ENCODE assay signal across 11 cellular contexts in the genomic region with DNA sequence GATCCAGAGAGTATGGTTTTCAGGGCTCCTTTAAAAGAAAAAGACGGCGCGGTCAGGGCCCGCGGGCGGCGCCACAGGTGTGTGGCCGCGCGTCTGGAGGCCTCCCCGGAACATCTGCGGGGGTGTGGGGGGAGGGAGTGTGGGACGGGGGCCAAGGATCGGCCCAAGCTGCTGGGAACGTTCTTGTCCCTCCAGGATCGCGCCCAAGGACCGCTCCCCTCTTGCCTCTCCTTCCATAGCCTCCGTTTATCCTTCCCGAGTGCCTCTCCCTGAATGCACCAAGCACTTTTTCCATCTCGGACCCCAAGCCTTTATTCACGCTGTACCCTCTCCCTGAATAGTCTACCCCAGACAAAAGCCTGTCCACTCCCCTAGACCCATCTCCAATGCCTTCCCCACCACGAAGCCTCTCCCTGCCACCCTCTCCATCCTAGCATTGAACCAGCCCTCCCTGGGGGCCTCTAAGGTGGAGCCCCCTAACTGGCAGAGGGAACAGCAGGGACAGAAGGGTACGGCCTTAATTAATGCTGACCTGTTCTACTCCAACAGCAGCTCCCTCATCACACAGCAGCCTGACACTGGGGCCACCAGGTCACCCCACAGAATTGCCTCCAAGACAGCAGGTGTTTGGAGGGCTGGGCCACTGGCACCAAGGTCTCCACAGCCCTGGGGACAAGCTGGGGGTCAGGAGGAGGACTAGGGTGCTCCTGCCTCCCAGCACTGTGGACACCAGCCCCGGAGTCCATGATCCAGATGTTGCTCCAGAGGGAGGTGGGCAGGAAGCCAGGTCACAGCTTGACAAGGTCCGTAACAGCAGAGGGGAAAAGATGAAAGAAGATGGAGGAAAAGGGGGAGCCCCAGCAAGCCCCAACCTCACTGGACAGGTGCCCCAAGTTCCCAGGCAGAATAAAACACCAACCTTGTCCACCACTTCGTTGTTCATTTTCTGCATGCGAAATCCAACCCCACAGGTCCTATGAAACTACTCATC. TPM values are rescaled to one million over a fixed set of nuclear protein-coding genes. Genes with fewer than 3 reads are reported as not detected.
DNase-seq lines count a peak whose midpoint lies in the region; ATAC-seq and TF ChIP-seq lines count a peak whose summit lies in the region.
"Had no signal": no experiment of that assay in that cellular context is flagged by ENCODE, and none has a peak within 500 bp of the region (broad histone marks: within the 10 kb centered on the region; RNA-seq: fewer than 3 reads in every experiment).

No MANE protein-coding gene starts in this region.

- peaks cover 11% of the 10 kb centered on the region for H3K4me1 Mint-ChIP-seq in central memory CD8-positive, alpha-beta T cell
- H3K4me1 Mint-ChIP-seq in naive B cell, result peaks cover 48 to 61% (median 55%) of the 10 kb centered on the region in 3 donors
- H3K4me1 Mint-ChIP-seq: activated naive CD4-positive, alpha-beta T cell treated with anti-CD3 and anti-CD28 coated beads, Interleukin-2, amount 50 U/mL, for 24 hours had no signal

- H3K36me3 ChIP-seq in A673 (ENCODE audit: insufficient read depth, low read length, poor library complexity, severe bottlenecking), result no peaks in the 10 kb centered on the region

- no TSS peak for BruUV-seq in A673 (replicated peaks; lab: Mats Ljungman, UMichigan)

- H3K4me1 ChIP-seq in A673 (ENCODE audit: insufficient read depth, low read length, poor library complexity, severe bottlenecking), result peaks cover 42% of the 10 kb centered on the region

- H3K4me3 ChIP-seq in A673 (ENCODE audit: low read depth, low read length, poor library complexity, severe bottlenecking), result peak overlapping the region; percentile 91

- CTCF ChIA-PET in A673 (lab: Charles Lee), result no interaction called here

- peaks cover 73% of the 10 kb centered on the region for H3K27me3 Mint-ChIP-seq in central memory CD8-positive, alpha-beta T cell
- peaks cover 49 to 59% (median 53%) of the 10 kb centered on the region in 3 donors for H3K27me3 Mint-ChIP-seq in naive B cell

- ATAC-seq in central memory CD8-positive, alpha-beta T cell (replicated peaks; ENCODE audit: extremely low read depth, poor library complexity, severe bottlenecking), result no peak
- no peak for ATAC-seq in naive B cell (ENCODE audit: low read depth in 2 of 2)
- ATAC-seq in HG03280 (IDR thresholded peaks at IDR 0.05; ENCODE audit: unreplicated experiment), result no peak
- no peak for ATAC-seq in GM19397 (IDR thresholded peaks at IDR 0.05; ENCODE audit: unreplicated experiment)

- H3K4me3 Mint-ChIP-seq in central memory CD8-positive, alpha-beta T cell, result peak overlapping the region; percentile 8
- peak overlapping the region in 7 of 8 donors; percentile 59 to 87 (median 73) for H3K4me3 Mint-ChIP-seq in naive B cell
- H3K4me3 Mint-ChIP-seq: activated naive CD4-positive, alpha-beta T cell treated with anti-CD3 and anti-CD28 coated beads, Interleukin-2, amount 50 U/mL, for 24 hours; dendritic cell treated with granulocyte-macrophage colony-stimulating factor and Interleukin-4, amounts not matched to agents 40 ng/mL and 50 ng/mL, for 4 days had no signal

- TF ChIP-seq CTCF in A673 (conservative IDR thresholded peaks at IDR 0.05; ENCODE audit: low read depth, low read length) (no peak), GM20000 (IDR thresholded peaks at IDR 0.05; ENCODE audit: extremely low read depth, missing control alignments) (no peak)

- no peaks in the 10 kb centered on the region for H3K9me3 ChIP-seq in A673 (ENCODE audit: low read depth, low read length, poor library complexity, severe bottlenecking)

- peaks cover 16% of the 10 kb centered on the region for H3K27me3 ChIP-seq in A673 (replicated peaks; ENCODE audit: insufficient read depth, low read depth, low read length, poor library complexity)

- H3K27ac Mint-ChIP-seq in central memory CD8-positive, alpha-beta T cell (ENCODE audit: low read depth), result no peak overlapping the region
- peak overlapping the region in 1 of 6 donors; percentile 41 for H3K27ac Mint-ChIP-seq in naive B cell
- H3K27ac Mint-ChIP-seq: activated naive CD4-positive, alpha-beta T cell treated with anti-CD3 and anti-CD28 coated beads, Interleukin-2, amount 50 U/mL, for 24 hours; dendritic cell treated with granulocyte-macrophage colony-stimulating factor and Interleukin-4, amounts not matched to agents 40 ng/mL and 50 ng/mL, for 4 days had no signal

- DNase-seq in A673 (ENCODE audit: low spot score) (no peak), GM20000 (ENCODE audit: low spot score) (peak; percentile 35), naive B cell (no peak), DMS114 treated with DMSO at 0.1 percent for 48 hours (lab: John Stamatoyannopoulos, UW; ENCODE audit: unreplicated experiment) (no peak)
- no peak for DNase-seq in central memory CD8-positive, alpha-beta T cell (ENCODE audit: low spot score in 2 of 2)
- no peak for DNase-seq in activated CD4-positive, alpha-beta T cell treated with anti-CD3 and anti-CD28 coated beads, Interleukin-2, amount 50 U/mL, for 1 hour
- DNase-seq: activated CD4-positive, alpha-beta T cell treated with anti-CD3 and anti-CD28 coated beads for 48 hours had no signal

- peaks cover 4% of the 10 kb centered on the region for H3K36me3 Mint-ChIP-seq in central memory CD8-positive, alpha-beta T cell (ENCODE audit: insufficient read depth)
- H3K36me3 Mint-ChIP-seq in naive B cell, result peaks cover 0 to 6% of the 10 kb centered on the region in 2 donors
- H3K36me3 Mint-ChIP-seq: activated naive CD4-positive, alpha-beta T cell treated with anti-CD3 and anti-CD28 coated beads, Interleukin-2, amount 50 U/mL, for 24 hours had no signal

- H3K9me3 Mint-ChIP-seq in central memory CD8-positive, alpha-beta T cell, result no peaks in the 10 kb centered on the region
- peaks cover 0 to 12% (median 4%) of the 10 kb centered on the region in 7 donors for H3K9me3 Mint-ChIP-seq in naive B cell
- H3K9me3 Mint-ChIP-seq: activated naive CD4-positive, alpha-beta T cell treated with anti-CD3 and anti-CD28 coated beads, Interleukin-2, amount 50 U/mL, for 24 hours; dendritic cell treated with granulocyte-macrophage colony-stimulating factor and Interleukin-4, amounts not matched to agents 40 ng/mL and 50 ng/mL, for 4 days had no signal

- POLR2A ChIA-PET in A673 (lab: Charles Lee; ENCODE audit: low non-redundant PET), result interaction anchor here (0.7 kb wide), 1 partner anchor 79 kb away, joined by 5 read pairs; no protein-coding TSS in a partner anchor

- no peak overlapping the region for H3K27ac ChIP-seq in A673 (ENCODE audit: low read depth, low read length, poor library complexity, severe bottlenecking)

- intact Hi-C loops in A673 (cut with micrococcal nuclease; ENCODE audit: unreplicated experiment), result loop anchor here (5.0 kb wide), 1 partner anchor 67 kb away; no protein-coding TSS in a partner anchor

RNA-seq across cellular contexts. Expression of gene CRMP1, which starts 3.9 kb away (rescaled TPM):
- 77.5 and 83.4 TPM in 2 replicates for total RNA-seq in A673 (2021)
- 1 to 10 TPM in 3 of 6 donors, under 1 TPM in 2, not detected in 1; 0.49 to 3.5 (median 1.3) TPM for polyA plus RNA-seq in naive B cell (ENCODE audit: low read depth in 6 of 6)
